ENCODE assay signal across 23 cellular contexts in the genomic region with DNA sequence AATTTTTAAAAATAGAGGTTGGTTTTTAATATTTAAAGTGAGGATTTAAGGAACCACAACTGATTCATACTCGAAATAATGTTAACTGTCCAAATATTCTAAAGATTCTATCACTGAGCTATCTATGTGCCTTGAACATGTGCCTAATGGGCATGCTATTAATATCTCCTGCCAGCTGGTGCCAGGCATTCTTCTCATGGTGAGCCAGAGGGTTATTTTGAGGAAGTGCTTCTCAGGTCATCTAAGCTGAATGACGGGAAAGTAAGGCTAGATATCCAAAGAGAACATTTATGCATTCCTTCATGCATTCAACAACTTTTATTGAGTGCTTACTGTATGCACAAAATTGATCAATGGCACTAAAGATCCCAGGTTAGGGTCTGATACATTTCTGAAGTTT.
DNase-seq lines count a peak whose midpoint lies in the region; ATAC-seq, FAIRE-seq and TF ChIP-seq lines count a peak whose summit lies in the region.
"Had no signal": no experiment of that assay in that cellular context is flagged by ENCODE, and none has a peak within 500 bp of the region (broad histone marks: within the 10 kb centered on the region; RNA-seq: fewer than 3 reads in every experiment).

No MANE protein-coding gene starts in this region.

- TF ChIP-seq CTCF in astrocyte (IDR thresholded peaks at IDR 0.05; ENCODE audit: insufficient read depth, low read depth, low read length) = no peak

- H3K4me2 ChIP-seq in astrocyte (ENCODE audit: low read length) = no peak overlapping the region
- H3K4me2 ChIP-seq: A549, PC-9 had no signal

- H3K9me3 ChIP-seq in astrocyte (ENCODE audit: insufficient read depth, low read depth, low read length) = no peaks in the 10 kb centered on the region
- H3K9me3 ChIP-seq: A549, upper lobe of right lung had no signal

- H3K9ac ChIP-seq in astrocyte (ENCODE audit: low read length) = no peak overlapping the region

- H3K36me3 ChIP-seq in astrocyte (ENCODE audit: insufficient read depth, low read length) = peaks cover 7% of the 10 kb centered on the region
- H3K36me3 ChIP-seq: cardiac muscle cell had no signal

- no peak overlapping the region for H3K4me3 ChIP-seq in astrocyte (ENCODE audit: insufficient read depth, low read depth, low read length)
- H3K4me3 ChIP-seq: A549, cardiac muscle cell, PC-9, upper lobe of right lung had no signal

- H3K36me3 Mint-ChIP-seq in astrocyte (ENCODE audit: low read depth, unreplicated experiment) = peaks cover 7% of the 10 kb centered on the region

- no peaks in the 10 kb centered on the region for H3K9me3 Mint-ChIP-seq in astrocyte (ENCODE audit: unreplicated experiment)

- no peaks in the 10 kb centered on the region for H3K4me1 Mint-ChIP-seq in astrocyte (ENCODE audit: low read depth, unreplicated experiment)

- H3K27me3 Mint-ChIP-seq in astrocyte (ENCODE audit: low read depth, unreplicated experiment) = no peaks in the 10 kb centered on the region
- H3K27me3 Mint-ChIP-seq: activated CD4-positive, alpha-beta memory T cell treated with anti-CD3 and anti-CD28 coated beads, Interleukin-2, amount 10 ng/mL, durations not matched to agents 7 days and 5 days; activated naive CD8-positive, alpha-beta T cell; progenitor cell of endocrine pancreas had no signal

- H4K20me1 ChIP-seq in astrocyte (ENCODE audit: insufficient read depth, low read length) = no peaks in the 10 kb centered on the region

- DNase-seq in Right ventricle myocardium inferior (ENCODE audit: missing footprints) (no peak), cardiac septum (ENCODE audit: low spot score) (no peak), astrocyte (ENCODE audit: low read depth) (peak; percentile 9), left ventricle myocardium superior (peak; percentile 40), cerebellar nuclear complex (lab: John Stamatoyannopoulos, UW) (no peak), NCI-H748 (lab: John Stamatoyannopoulos, UW; ENCODE audit: unreplicated experiment) (no peak)
- DNase-seq: activated CD4-positive, alpha-beta memory T cell treated with anti-CD3 and anti-CD28 coated beads, Interleukin-2, amount 10 ng/mL, durations not matched to agents 7 days and 5 days; activated T-cell treated with anti-CD3 and anti-CD28 coated beads, Interleukin-2, amount 50 U/mL, for 48 hours; effector memory CD4-positive, alpha-beta T cell; NCI-H2029; NCI-H510A treated with DMSO at 0.1 percent for 48 hours; PC-9; stimulated activated naive CD4-positive, alpha-beta T cell treated with Interleukin-2 at 50 U/mL for 16 hours; upper lobe of right lung had no signal

- intact Hi-C loops in Right ventricle myocardium inferior (cut with DNase I) (no loop called here), cardiac septum (cut with DNase I) (no loop called here), left ventricle myocardium superior (cut with micrococcal nuclease) (no loop called here)

- H3K27ac Mint-ChIP-seq in astrocyte (ENCODE audit: unreplicated experiment) = no peak overlapping the region
- H3K27ac Mint-ChIP-seq: activated CD4-positive, alpha-beta memory T cell treated with anti-CD3 and anti-CD28 coated beads, Interleukin-2, amount 10 ng/mL, durations not matched to agents 7 days and 5 days; activated naive CD8-positive, alpha-beta T cell; progenitor cell of endocrine pancreas had no signal

- no peak overlapping the region for H3K4me3 Mint-ChIP-seq in astrocyte (ENCODE audit: unreplicated experiment)
- H3K4me3 Mint-ChIP-seq: activated CD4-positive, alpha-beta memory T cell treated with anti-CD3 and anti-CD28 coated beads, Interleukin-2, amount 10 ng/mL, durations not matched to agents 7 days and 5 days; activated naive CD8-positive, alpha-beta T cell had no signal

- H3K27ac ChIP-seq in astrocyte (ENCODE audit: low read depth, low read length) = no peak overlapping the region
- H3K27ac ChIP-seq: A549, cardiac muscle cell, PC-9, upper lobe of right lung had no signal

- no peak overlapping the region for H2AFZ ChIP-seq in astrocyte (ENCODE audit: low read depth, low read length)
- H2AFZ ChIP-seq: PC-9 had no signal

- no peaks in the 10 kb centered on the region for H3K27me3 ChIP-seq in astrocyte (ENCODE audit: insufficient read depth, low read length)
- H3K27me3 ChIP-seq: cardiac muscle cell, upper lobe of right lung had no signal

- H3K4me1 ChIP-seq in astrocyte (ENCODE audit: insufficient read depth, low read length) = no peaks in the 10 kb centered on the region
- H3K4me1 ChIP-seq: A549, upper lobe of right lung had no signal

- no peaks in the 10 kb centered on the region for H3K79me2 ChIP-seq in astrocyte (ENCODE audit: insufficient read depth, low read length)

- FAIRE-seq in astrocyte (lab: Jason Lieb, UNC) = peak; percentile 5
- FAIRE-seq: A549, GM12892, H54, TTC549 had no signal

- peak; percentile 89 for ATAC-seq in Right ventricle myocardium inferior
- peak; percentile 99 for ATAC-seq in left ventricle myocardium superior
- no peak for ATAC-seq in GM18867 (IDR thresholded peaks at IDR 0.05; ENCODE audit: unreplicated experiment)
- ATAC-seq in HG03196 (IDR thresholded peaks at IDR 0.05; ENCODE audit: unreplicated experiment) = no peak
- ATAC-seq: A549, upper lobe of right lung had no signal

Comparison
In these comparisons a context has a peak if more than half of its experiments do, and no peak if none do; other contexts are left out.
1. DNase-seq: peak in astrocyte (single experiment) and left ventricle myocardium superior (single experiment); none in Right ventricle myocardium inferior (single experiment), cardiac septum (single experiment), cerebellar nuclear complex (0 of 2) and NCI-H748 (single experiment).
2. ATAC-seq: peak in Right ventricle myocardium inferior (single experiment) and left ventricle myocardium superior (single experiment); none in GM18867 (single experiment) and HG03196 (single experiment).